ENCODE assay signal across 1 cellular context in the genomic region with DNA sequence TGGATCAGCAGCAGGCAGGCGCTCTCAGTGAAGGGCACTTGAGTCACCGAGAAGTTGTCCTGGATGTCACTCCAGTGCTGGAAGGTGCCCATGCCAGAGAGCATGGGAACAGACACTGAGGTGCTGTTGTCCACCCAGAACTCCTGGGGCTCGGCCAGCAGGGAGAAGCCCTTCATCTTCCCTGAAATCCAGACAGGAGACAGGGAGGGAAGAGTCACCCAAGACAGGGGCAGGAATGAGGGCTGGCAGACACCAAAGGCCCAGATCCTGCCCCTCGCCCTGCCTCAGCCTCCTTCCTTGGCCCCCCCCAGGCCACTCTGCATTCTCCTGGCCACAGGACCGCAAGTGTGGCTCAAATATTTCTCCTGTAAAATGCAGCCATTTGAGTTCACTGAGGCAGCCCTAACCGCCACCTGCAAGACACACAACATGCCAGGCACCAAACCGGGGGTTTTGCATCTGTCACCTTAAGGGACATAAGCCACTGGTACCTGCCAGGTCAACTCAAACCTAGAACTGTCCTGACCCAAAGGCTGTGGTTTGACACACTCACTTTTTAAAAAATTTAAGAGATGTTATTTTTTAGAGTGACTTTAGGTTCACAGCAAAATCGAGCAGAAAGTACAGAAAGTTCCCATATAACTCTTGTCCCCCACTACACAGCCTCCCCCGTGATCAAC.
TF ChIP-seq lines count a peak whose summit lies in the region.

No MANE protein-coding gene starts in this region.

TF ChIP-seq in HepG2, 621 proteins besides CTCF, POLR2A, EP300 and RAD21 (continued from another document):
- TF ChIP-seq, protein P1, sequence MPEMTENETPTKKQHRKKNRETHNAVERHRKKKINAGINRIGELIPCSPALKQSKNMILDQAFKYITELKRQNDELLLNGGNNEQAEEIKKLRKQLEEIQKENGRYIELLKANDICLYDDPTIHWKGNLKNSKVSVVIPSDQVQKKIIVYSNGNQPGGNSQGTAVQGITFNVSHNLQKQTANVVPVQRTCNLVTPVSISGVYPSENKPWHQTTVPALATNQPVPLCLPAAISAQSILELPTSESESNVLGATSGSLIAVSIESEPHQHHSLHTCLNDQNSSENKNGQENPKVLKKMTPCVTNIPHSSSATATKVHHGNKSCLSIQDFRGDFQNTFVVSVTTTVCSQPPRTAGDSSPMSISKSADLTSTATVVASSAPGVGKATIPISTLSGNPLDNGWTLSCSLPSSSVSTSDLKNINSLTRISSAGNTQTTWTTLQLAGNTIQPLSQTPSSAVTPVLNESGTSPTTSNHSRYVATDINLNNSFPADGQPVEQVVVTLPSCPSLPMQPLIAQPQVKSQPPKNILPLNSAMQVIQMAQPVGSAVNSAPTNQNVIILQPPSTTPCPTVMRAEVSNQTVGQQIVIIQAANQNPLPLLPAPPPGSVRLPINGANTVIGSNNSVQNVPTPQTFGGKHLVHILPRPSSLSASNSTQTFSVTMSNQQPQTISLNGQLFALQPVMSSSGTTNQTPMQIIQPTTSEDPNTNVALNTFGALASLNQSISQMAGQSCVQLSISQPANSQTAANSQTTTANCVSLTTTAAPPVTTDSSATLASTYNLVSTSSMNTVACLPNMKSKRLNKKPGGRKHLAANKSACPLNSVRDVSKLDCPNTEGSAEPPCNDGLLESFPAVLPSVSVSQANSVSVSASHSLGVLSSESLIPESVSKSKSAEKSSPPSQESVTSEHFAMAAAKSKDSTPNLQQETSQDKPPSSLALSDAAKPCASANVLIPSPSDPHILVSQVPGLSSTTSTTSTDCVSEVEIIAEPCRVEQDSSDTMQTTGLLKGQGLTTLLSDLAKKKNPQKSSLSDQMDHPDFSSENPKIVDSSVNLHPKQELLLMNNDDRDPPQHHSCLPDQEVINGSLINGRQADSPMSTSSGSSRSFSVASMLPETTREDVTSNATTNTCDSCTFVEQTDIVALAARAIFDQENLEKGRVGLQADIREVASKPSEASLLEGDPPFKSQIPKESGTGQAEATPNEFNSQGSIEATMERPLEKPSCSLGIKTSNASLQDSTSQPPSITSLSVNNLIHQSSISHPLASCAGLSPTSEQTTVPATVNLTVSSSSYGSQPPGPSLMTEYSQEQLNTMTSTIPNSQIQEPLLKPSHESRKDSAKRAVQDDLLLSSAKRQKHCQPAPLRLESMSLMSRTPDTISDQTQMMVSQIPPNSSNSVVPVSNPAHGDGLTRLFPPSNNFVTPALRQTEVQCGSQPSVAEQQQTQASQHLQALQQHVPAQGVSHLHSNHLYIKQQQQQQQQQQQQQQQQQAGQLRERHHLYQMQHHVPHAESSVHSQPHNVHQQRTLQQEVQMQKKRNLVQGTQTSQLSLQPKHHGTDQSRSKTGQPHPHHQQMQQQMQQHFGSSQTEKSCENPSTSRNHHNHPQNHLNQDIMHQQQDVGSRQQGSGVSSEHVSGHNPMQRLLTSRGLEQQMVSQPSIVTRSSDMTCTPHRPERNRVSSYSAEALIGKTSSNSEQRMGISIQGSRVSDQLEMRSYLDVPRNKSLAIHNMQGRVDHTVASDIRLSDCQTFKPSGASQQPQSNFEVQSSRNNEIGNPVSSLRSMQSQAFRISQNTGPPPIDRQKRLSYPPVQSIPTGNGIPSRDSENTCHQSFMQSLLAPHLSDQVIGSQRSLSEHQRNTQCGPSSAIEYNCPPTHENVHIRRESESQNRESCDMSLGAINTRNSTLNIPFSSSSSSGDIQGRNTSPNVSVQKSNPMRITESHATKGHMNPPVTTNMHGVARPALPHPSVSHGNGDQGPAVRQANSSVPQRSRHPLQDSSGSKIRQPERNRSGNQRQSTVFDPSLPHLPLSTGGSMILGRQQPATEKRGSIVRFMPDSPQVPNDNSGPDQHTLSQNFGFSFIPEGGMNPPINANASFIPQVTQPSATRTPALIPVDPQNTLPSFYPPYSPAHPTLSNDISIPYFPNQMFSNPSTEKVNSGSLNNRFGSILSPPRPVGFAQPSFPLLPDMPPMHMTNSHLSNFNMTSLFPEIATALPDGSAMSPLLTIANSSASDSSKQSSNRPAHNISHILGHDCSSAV (CRISPR knock-in tag; IDR thresholded peaks at IDR 0.05; ENCODE audit: borderline replicate concordance), result no peak
- TF ChIP-seq ZNF772 (CRISPR knock-in tag; IDR thresholded peaks at IDR 0.05) (peak; percentile 55; the same call in 1 of the 2 replicates), IKZF4 (CRISPR knock-in tag; IDR thresholded peaks at IDR 0.05; ENCODE audit: borderline replicate concordance, low read depth, not compliant biosample characterization) (no peak), NRL (CRISPR knock-in tag; IDR thresholded peaks at IDR 0.05; ENCODE audit: borderline replicate concordance) (peak; percentile 48; the same call in 1 of the 2 replicates), ZNF570 (CRISPR knock-in tag; IDR thresholded peaks at IDR 0.05; ENCODE audit: borderline replicate concordance) (no peak), ZNF101 (CRISPR knock-in tag; IDR thresholded peaks at IDR 0.05; ENCODE audit: borderline replicate concordance, low read depth) (no peak), FOXA1 (IDR thresholded peaks at IDR 0.05) (no peak), FOXA1 (CRISPR knock-in tag; IDR thresholded peaks at IDR 0.05) (no peak), GTF2F1 (IDR thresholded peaks at IDR 0.05; ENCODE audit: low read length) (no peak), PCBP1 (IDR thresholded peaks at IDR 0.05; ENCODE audit: borderline replicate concordance, low read depth, low read length) (no peak), ZNF883 (CRISPR knock-in tag; IDR thresholded peaks at IDR 0.05; ENCODE audit: not compliant biosample characterization) (peak; percentile 8), ATRX (CRISPR knock-in tag; IDR thresholded peaks at IDR 0.05; ENCODE audit: borderline replicate concordance) (no peak), MYPOP (CRISPR knock-in tag; IDR thresholded peaks at IDR 0.05) (no peak), ZNF816 (CRISPR knock-in tag; IDR thresholded peaks at IDR 0.05; ENCODE audit: borderline replicate concordance) (no peak), ZNF792 (CRISPR knock-in tag; IDR thresholded peaks at IDR 0.05) (no peak), ZNF652 (CRISPR knock-in tag; IDR thresholded peaks at IDR 0.05; ENCODE audit: borderline replicate concordance, low read depth) (no peak), MED1 (CRISPR knock-in tag; IDR thresholded peaks at IDR 0.05) (no peak), ZBTB33 (CRISPR knock-in tag; IDR thresholded peaks at IDR 0.05) (no peak), ZBTB21 (CRISPR knock-in tag; IDR thresholded peaks at IDR 0.05) (no peak), ZNF431 (CRISPR knock-in tag; IDR thresholded peaks at IDR 0.05; ENCODE audit: borderline replicate concordance, low read depth) (no peak), MED8 (CRISPR knock-in tag; IDR thresholded peaks at IDR 0.05; ENCODE audit: insufficient replicate concordance) (no peak), POGZ (CRISPR knock-in tag; IDR thresholded peaks at IDR 0.05) (no peak), ATF4 (CRISPR knock-in tag; IDR thresholded peaks at IDR 0.05) (no peak), RFXAP (CRISPR knock-in tag; IDR thresholded peaks at IDR 0.05; ENCODE audit: borderline replicate concordance) (no peak), FOXP1 (IDR thresholded peaks at IDR 0.05) (no peak), FOXP1 (CRISPR knock-in tag; IDR thresholded peaks at IDR 0.05) (no peak), PHB2 (IDR thresholded peaks at IDR 0.05; ENCODE audit: partially characterized antibody) (no peak), ERF (CRISPR knock-in tag; IDR thresholded peaks at IDR 0.05) (no peak), BHLHE40 (IDR thresholded peaks at IDR 0.05; ENCODE audit: low read length) (no peak), ATAD3A (CRISPR knock-in tag; IDR thresholded peaks at IDR 0.05) (no peak), ZSCAN5A (CRISPR knock-in tag; IDR thresholded peaks at IDR 0.05; ENCODE audit: borderline replicate concordance) (no peak)
- TF ChIP-seq, protein P2, sequence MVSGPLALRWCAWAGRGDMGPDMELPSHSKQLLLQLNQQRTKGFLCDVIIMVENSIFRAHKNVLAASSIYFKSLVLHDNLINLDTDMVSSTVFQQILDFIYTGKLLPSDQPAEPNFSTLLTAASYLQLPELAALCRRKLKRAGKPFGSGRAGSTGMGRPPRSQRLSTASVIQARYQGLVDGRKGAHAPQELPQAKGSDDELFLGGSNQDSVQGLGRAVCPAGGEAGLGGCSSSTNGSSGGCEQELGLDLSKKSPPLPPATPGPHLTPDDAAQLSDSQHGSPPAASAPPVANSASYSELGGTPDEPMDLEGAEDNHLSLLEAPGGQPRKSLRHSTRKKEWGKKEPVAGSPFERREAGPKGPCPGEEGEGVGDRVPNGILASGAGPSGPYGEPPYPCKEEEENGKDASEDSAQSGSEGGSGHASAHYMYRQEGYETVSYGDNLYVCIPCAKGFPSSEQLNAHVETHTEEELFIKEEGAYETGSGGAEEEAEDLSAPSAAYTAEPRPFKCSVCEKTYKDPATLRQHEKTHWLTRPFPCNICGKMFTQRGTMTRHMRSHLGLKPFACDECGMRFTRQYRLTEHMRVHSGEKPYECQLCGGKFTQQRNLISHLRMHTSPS (CRISPR knock-in tag; IDR thresholded peaks at IDR 0.05; ENCODE audit: low read depth), result 0 out of 2 replicates have a peak, but pooled peaks have one; percentile 1
- TF ChIP-seq, protein P3, sequence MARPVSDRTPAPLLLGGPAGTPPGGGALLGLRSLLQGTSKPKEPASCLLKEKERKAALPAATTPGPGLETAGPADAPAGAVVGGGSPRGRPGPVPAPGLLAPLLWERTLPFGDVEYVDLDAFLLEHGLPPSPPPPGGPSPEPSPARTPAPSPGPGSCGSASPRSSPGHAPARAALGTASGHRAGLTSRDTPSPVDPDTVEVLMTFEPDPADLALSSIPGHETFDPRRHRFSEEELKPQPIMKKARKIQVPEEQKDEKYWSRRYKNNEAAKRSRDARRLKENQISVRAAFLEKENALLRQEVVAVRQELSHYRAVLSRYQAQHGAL (CRISPR knock-in tag; IDR thresholded peaks at IDR 0.05; ENCODE audit: not compliant biosample characterization), result no peak
- TF ChIP-seq, protein P4, sequence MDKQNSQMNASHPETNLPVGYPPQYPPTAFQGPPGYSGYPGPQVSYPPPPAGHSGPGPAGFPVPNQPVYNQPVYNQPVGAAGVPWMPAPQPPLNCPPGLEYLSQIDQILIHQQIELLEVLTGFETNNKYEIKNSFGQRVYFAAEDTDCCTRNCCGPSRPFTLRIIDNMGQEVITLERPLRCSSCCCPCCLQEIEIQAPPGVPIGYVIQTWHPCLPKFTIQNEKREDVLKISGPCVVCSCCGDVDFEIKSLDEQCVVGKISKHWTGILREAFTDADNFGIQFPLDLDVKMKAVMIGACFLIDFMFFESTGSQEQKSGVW (CRISPR knock-in tag; IDR thresholded peaks at IDR 0.05; ENCODE audit: borderline replicate concordance), result no peak
- TF ChIP-seq, protein P5, sequence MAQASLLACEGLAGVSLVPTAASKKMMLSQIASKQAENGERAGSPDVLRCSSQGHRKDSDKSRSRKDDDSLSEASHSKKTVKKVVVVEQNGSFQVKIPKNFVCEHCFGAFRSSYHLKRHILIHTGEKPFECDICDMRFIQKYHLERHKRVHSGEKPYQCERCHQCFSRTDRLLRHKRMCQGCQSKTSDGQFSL (CRISPR knock-in tag; IDR thresholded peaks at IDR 0.05), result 0 out of 2 replicates have a peak, but pooled peaks have one; percentile 44
- TF ChIP-seq, protein P6, sequence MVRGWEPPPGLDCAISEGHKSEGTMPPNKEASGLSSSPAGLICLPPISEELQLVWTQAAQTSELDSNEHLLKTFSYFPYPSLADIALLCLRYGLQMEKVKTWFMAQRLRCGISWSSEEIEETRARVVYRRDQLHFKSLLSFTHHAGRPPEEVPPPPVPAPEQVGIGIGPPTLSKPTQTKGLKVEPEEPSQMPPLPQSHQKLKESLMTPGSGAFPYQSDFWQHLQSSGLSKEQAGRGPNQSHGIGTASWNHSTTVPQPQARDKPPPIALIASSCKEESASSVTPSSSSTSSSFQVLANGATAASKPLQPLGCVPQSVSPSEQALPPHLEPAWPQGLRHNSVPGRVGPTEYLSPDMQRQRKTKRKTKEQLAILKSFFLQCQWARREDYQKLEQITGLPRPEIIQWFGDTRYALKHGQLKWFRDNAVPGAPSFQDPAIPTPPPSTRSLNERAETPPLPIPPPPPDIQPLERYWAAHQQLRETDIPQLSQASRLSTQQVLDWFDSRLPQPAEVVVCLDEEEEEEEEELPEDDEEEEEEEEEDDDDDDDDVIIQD (CRISPR knock-in tag; IDR thresholded peaks at IDR 0.05; ENCODE audit: low read depth), result no peak
TF ChIP-seq in HepG2: peak in this region for 9.
